ENCODE assay signal across 2 cellular contexts in the genomic region with DNA sequence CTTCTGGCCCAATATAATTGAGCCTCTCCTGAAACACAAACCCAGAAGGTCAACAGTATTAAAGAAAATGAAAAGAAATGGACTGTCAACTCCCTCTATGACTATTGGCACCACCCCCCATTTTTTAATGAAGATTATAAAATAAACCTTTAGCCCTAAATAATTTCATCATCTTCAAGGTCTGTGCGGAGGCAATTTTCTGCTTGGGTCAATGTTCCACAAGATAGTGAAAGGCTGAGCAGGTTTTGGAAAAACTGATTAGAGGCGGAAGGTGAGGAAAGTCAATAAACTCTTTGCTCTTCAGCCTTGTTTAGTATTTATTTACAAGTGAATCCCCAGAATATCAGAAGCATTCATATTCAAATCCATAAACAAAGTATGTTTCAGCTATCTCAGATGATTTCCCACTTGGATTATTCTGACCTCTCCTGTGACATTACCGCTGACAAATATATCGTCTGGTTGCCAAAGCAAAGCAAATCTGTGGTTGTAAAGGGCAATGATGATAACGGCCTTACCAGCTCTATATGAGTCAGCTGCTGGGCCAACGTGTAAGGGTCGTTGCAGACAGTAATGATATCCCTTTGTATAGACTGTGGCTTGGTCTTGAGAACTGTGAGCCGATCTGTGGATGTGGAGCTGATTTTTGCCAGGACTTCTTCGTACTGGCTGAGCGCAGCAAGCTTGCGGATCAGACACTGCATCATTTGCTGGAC.
A peak's percentile ranks its signal among the peaks of the same experiment; 100 is the strongest.
TF ChIP-seq lines count a peak whose summit lies in the region.

No MANE protein-coding gene starts in this region.

TF ChIP-seq in liver, 16 proteins besides CTCF, POLR2A, EP300 and RAD21:
- no peak for TF ChIP-seq FOXA2 (IDR thresholded peaks at IDR 0.05)
- TF ChIP-seq HNF4A (conservative IDR thresholded peaks at IDR 0.05) = peak; percentile 3 to 20
TF ChIP-seq in liver: peak in this region for 1.

TF ChIP-seq in HepG2, 621 proteins besides CTCF, POLR2A, EP300 and RAD21:
- TF ChIP-seq, protein P1, sequence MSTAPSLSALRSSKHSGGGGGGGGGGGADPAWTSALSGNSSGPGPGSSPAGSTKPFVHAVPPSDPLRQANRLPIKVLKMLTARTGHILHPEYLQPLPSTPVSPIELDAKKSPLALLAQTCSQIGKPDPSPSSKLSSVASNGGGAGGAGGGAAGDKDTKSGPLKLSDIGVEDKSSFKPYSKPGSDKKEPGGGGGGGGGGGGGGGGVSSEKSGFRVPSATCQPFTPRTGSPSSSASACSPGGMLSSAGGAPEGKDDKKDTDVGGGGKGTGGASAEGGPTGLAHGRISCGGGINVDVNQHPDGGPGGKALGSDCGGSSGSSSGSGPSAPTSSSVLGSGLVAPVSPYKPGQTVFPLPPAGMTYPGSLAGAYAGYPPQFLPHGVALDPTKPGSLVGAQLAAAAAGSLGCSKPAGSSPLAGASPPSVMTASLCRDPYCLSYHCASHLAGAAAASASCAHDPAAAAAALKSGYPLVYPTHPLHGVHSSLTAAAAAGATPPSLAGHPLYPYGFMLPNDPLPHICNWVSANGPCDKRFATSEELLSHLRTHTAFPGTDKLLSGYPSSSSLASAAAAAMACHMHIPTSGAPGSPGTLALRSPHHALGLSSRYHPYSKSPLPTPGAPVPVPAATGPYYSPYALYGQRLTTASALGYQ (CRISPR knock-in tag; IDR thresholded peaks at IDR 0.05) = no peak
- TF ChIP-seq, protein P2, sequence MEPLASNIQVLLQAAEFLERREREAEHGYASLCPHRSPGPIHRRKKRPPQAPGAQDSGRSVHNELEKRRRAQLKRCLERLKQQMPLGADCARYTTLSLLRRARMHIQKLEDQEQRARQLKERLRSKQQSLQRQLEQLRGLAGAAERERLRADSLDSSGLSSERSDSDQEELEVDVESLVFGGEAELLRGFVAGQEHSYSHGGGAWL (CRISPR knock-in tag; IDR thresholded peaks at IDR 0.05) = no peak
- no peak for TF ChIP-seq ZBTB3 (CRISPR knock-in tag; IDR thresholded peaks at IDR 0.05; ENCODE audit: borderline replicate concordance, low read depth)
- no peak for TF ChIP-seq ZFP62 (CRISPR knock-in tag; IDR thresholded peaks at IDR 0.05)
